25 cellular contexts compared by ENCODE assay signal in the genomic region with DNA sequence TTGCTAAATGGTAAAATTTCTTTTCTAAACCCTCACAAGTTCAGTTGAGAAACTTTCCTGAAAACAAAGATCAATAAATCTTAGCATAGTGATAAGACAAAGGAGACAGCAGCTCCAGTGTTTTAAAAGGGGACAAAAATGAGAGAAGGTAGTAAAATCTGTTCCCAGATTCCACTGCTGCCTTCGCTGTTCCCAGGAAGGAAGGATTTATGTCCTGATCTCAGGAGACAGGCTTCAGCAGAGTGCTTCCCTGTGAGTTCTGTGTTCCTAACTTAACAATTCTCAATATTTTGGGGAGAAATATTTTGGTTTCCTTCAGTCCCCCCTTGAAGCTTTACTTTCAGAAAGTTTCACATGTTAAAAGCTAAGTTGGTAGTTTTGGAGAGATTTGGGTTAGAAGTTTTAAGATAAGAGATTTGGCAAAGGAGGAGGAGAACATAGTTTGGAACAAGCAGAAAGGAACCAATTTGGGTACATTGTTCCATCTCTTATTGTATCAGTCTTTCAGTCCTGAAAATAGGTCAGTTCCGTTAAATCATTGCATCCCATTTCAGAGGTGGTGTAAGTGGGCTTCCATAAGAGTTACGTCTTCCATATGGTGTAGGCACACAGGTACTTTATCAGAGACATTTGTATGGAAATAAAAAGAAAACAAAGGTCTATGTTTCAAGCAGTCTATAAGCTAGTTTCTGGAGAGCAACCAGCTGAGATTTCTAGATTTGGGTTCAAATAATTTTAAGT. TPM values are rescaled to one million over a fixed set of nuclear protein-coding genes. Genes with fewer than 3 reads are reported as not detected.
DNase-seq lines count a peak whose midpoint lies in the region; ATAC-seq, FAIRE-seq and TF ChIP-seq lines count a peak whose summit lies in the region.
"Had no signal": no experiment of that assay in that cellular context is flagged by ENCODE, and none has a peak within 500 bp of the region (broad histone marks: within the 10 kb centered on the region; RNA-seq: fewer than 3 reads in every experiment).

No MANE protein-coding gene starts in this region.

- H3K4ac ChIP-seq in mesenchymal stem cell (ENCODE audit: low read depth in 1 of 2, low read length in 2 of 2), result no peak overlapping the region

- no peak overlapping the region for H3K14ac ChIP-seq in mesenchymal stem cell (ENCODE audit: low read length in 2 of 2)

- no peak overlapping the region for H2AFZ ChIP-seq in mesenchymal stem cell (ENCODE audit: low read depth, low read length)

- no peak overlapping the region for H3K23ac ChIP-seq in mesenchymal stem cell (ENCODE audit: low read length in 2 of 2)

- DNase-seq in activated CD4-positive, alpha-beta memory T cell treated with anti-CD3 and anti-CD28 coated beads for 36 hours, result no peak
- DNase-seq in activated CD4-positive, alpha-beta memory T cell treated with anti-CD3 and anti-CD28 coated beads, Interleukin-2, amount 10 ng/mL, durations not matched to agents 7 days and 5 days, result no peak
- DNase-seq in GM12892 (ENCODE audit: insufficient read length) (no peak), lower lobe of right lung (no peak), endothelial cell (ENCODE audit: low spot score) (no peak), ACHN (no peak), mesenchymal stem cell (no peak)
- DNase-seq in activated CD8-positive, alpha-beta T cell treated with anti-CD3 and anti-CD28 coated beads for 36 hours, result no peak
- DNase-seq: activated CD4-positive, CD25-positive, alpha-beta regulatory T cell; activated effector memory CD4-positive, alpha-beta T cell treated with Interleukin-2 at 50 U/mL for 16 hours; amygdala; CD4-positive, alpha-beta memory T cell; EL; H7; islet precursor cell; left ventricle myocardium inferior; midbrain; naive thymus-derived CD4-positive, alpha-beta T cell; NCI-H1092 treated with DMSO at 0.1 percent for 48 hours; NK-92 treated with Interleukin-12 subunit alpha and Interleukin-12 subunit beta, amount 100 ng/mL, for 24 hours; SHP77 treated with DMSO at 0.1 percent for 48 hours; SW 1271; tibial artery had no signal

- intact Hi-C loops in activated CD4-positive, alpha-beta memory T cell treated with anti-CD3 and anti-CD28 coated beads for 36 hours (cut with micrococcal nuclease), result no loop called here
- intact Hi-C loops in activated CD8-positive, alpha-beta T cell treated with anti-CD3 and anti-CD28 coated beads for 36 hours (cut with micrococcal nuclease), result no loop called here
- intact Hi-C loops in lower lobe of right lung (cut with DNase I), result no loop called here

- no peak overlapping the region for H4K91ac ChIP-seq in mesenchymal stem cell (ENCODE audit: low read length)

- no peaks in the 10 kb centered on the region for H3K27me3 Mint-ChIP-seq in activated CD4-positive, alpha-beta memory T cell treated with anti-CD3 and anti-CD28 coated beads for 36 hours
- peaks cover 2% of the 10 kb centered on the region for H3K27me3 Mint-ChIP-seq in activated CD4-positive, alpha-beta memory T cell treated with anti-CD3 and anti-CD28 coated beads, Interleukin-2, amount 10 ng/mL, durations not matched to agents 7 days and 5 days
- no peaks in the 10 kb centered on the region for H3K27me3 Mint-ChIP-seq in activated CD8-positive, alpha-beta T cell treated with anti-CD3 and anti-CD28 coated beads for 36 hours
- peaks cover 2% of the 10 kb centered on the region for H3K27me3 Mint-ChIP-seq in endothelial cell (ENCODE audit: unreplicated experiment)
- H3K27me3 Mint-ChIP-seq: CD4-positive, alpha-beta memory T cell; IgD-negative memory B cell; naive thymus-derived CD4-positive, alpha-beta T cell had no signal

- ATAC-seq in activated CD8-positive, alpha-beta T cell treated with anti-CD3 and anti-CD28 coated beads for 36 hours, result no peak
- ATAC-seq in lower lobe of right lung, result no peak
- ATAC-seq: A549; naive thymus-derived CD4-positive, alpha-beta T cell had no signal

- peak overlapping the region; percentile 21 for H3K4me3 Mint-ChIP-seq in activated CD4-positive, alpha-beta memory T cell treated with anti-CD3 and anti-CD28 coated beads for 36 hours
- H3K4me3 Mint-ChIP-seq in activated CD4-positive, alpha-beta memory T cell treated with anti-CD3 and anti-CD28 coated beads, Interleukin-2, amount 10 ng/mL, durations not matched to agents 7 days and 5 days, result no peak overlapping the region
- no peak overlapping the region for H3K4me3 Mint-ChIP-seq in activated CD8-positive, alpha-beta T cell treated with anti-CD3 and anti-CD28 coated beads for 36 hours
- H3K4me3 Mint-ChIP-seq in endothelial cell (ENCODE audit: unreplicated experiment), result no peak overlapping the region
- H3K4me3 Mint-ChIP-seq: CD4-positive, alpha-beta memory T cell; naive thymus-derived CD4-positive, alpha-beta T cell had no signal

- H3K27ac Mint-ChIP-seq in activated CD4-positive, alpha-beta memory T cell treated with anti-CD3 and anti-CD28 coated beads for 36 hours, result peak overlapping the region; percentile 59
- no peak overlapping the region for H3K27ac Mint-ChIP-seq in activated CD4-positive, alpha-beta memory T cell treated with anti-CD3 and anti-CD28 coated beads, Interleukin-2, amount 10 ng/mL, durations not matched to agents 7 days and 5 days
- peak overlapping the region; percentile 14 for H3K27ac Mint-ChIP-seq in activated CD8-positive, alpha-beta T cell treated with anti-CD3 and anti-CD28 coated beads for 36 hours
- H3K27ac Mint-ChIP-seq in endothelial cell (ENCODE audit: unreplicated experiment), result no peak overlapping the region

- peak; percentile 38 for FAIRE-seq in GM12892 (lab: Jason Lieb, UNC)
- FAIRE-seq: A549 had no signal

- H2BK120ac ChIP-seq in mesenchymal stem cell (ENCODE audit: low read depth, low read length), result no peak overlapping the region

- H3K9me3 Mint-ChIP-seq in activated CD4-positive, alpha-beta memory T cell treated with anti-CD3 and anti-CD28 coated beads for 36 hours, result peaks cover 18% of the 10 kb centered on the region
- H3K9me3 Mint-ChIP-seq in activated CD4-positive, alpha-beta memory T cell treated with anti-CD3 and anti-CD28 coated beads, Interleukin-2, amount 10 ng/mL, durations not matched to agents 7 days and 5 days, result peaks cover 18% of the 10 kb centered on the region
- H3K9me3 Mint-ChIP-seq in activated CD8-positive, alpha-beta T cell treated with anti-CD3 and anti-CD28 coated beads for 36 hours, result peaks cover 24% of the 10 kb centered on the region
- H3K9me3 Mint-ChIP-seq in endothelial cell (ENCODE audit: unreplicated experiment), result no peaks in the 10 kb centered on the region

- in situ Hi-C loops in ACHN (cut with HindIII; ENCODE audit: low pct_ligation_motif_present, low pct_unique_long_range_greater_than_20kb, low sequenced_read_pairs), result no loop called here

- H3K9me3 ChIP-seq in lower lobe of right lung, result peaks cover 17% of the 10 kb centered on the region
- H3K9me3 ChIP-seq in mesenchymal stem cell (ENCODE audit: control insufficient read depth, low read length), result peaks cover 9% of the 10 kb centered on the region
- H3K9me3 ChIP-seq: A549 had no signal

- H2BK15ac ChIP-seq in mesenchymal stem cell (ENCODE audit: low read depth, poor library complexity, severe bottlenecking), result no peak overlapping the region

- no peaks in the 10 kb centered on the region for H3K79me1 ChIP-seq in mesenchymal stem cell (replicated peaks; ENCODE audit: low read length, poor library complexity, severe bottlenecking)

- CTCF ChIA-PET in activated CD4-positive, alpha-beta memory T cell treated with anti-CD3 and anti-CD28 coated beads for 36 hours (lab: Charles Lee), result interaction anchor here (0.6 to 1.3 kb wide), 3 partner anchors 62 to 375 kb away, joined by 3 to 4 read pairs (median 3); no protein-coding TSS in a partner anchor
- CTCF ChIA-PET in activated CD4-positive, alpha-beta memory T cell treated with anti-CD3 and anti-CD28 coated beads, Interleukin-2, amount 10 ng/mL, durations not matched to agents 7 days and 5 days (lab: Charles Lee), result interaction anchor here (0.9 to 1.9 kb wide), 3 partner anchors 10 to 105 kb away, joined by 3 to 10 read pairs (median 3); no protein-coding TSS in a partner anchor
- CTCF ChIA-PET in activated CD8-positive, alpha-beta T cell treated with anti-CD3 and anti-CD28 coated beads for 36 hours (lab: Charles Lee), result interaction anchor here (0.8 to 2.0 kb wide), 7 partner anchors 8 to 166 kb away, joined by 3 to 9 read pairs (median 5); no protein-coding TSS in a partner anchor

- no peak overlapping the region for H3K18ac ChIP-seq in mesenchymal stem cell (ENCODE audit: low read depth in 1 of 2, low read length in 2 of 2)

- H3K27ac ChIP-seq in lower lobe of right lung, result no peak overlapping the region
- no peak overlapping the region for H3K27ac ChIP-seq in mesenchymal stem cell (ENCODE audit: low read length, poor library complexity, severe bottlenecking)
- H3K27ac ChIP-seq: A549, left ventricle myocardium inferior, tibial artery had no signal

- no peak overlapping the region for H2AK5ac ChIP-seq in mesenchymal stem cell (ENCODE audit: low read length, severe bottlenecking)

- TF ChIP-seq POLR2A in GM12892 (IDR thresholded peaks at IDR 0.05; ENCODE audit: low read depth, low read length), result peak; percentile 85

- H3K4me1 ChIP-seq in lower lobe of right lung (peaks cover 15% of the 10 kb centered on the region), mesenchymal stem cell (ENCODE audit: control insufficient read depth, insufficient read depth, low read depth, low read length) (no peaks in the 10 kb centered on the region)
- H3K4me1 ChIP-seq: A549, tibial artery had no signal

- no peaks in the 10 kb centered on the region for H3K36me3 ChIP-seq in lower lobe of right lung
- peaks cover 0 to 10% of the 10 kb centered on the region in 2 experiments for H3K36me3 ChIP-seq in mesenchymal stem cell (ENCODE audit: control insufficient read depth in 1 of 2, insufficient read depth in 2 of 2, low read depth in 1 of 2, low read length in 2 of 2)
- H3K36me3 ChIP-seq: left ventricle myocardium inferior had no signal

- POLR2A ChIA-PET in activated CD4-positive, alpha-beta memory T cell treated with anti-CD3 and anti-CD28 coated beads for 36 hours (lab: Charles Lee), result interaction anchor here (0.8 to 5.6 kb wide), 15 partner anchors 8 to 136 kb away, joined by 3 to 38 read pairs (median 6); no protein-coding TSS in a partner anchor
- POLR2A ChIA-PET in activated CD4-positive, alpha-beta memory T cell treated with anti-CD3 and anti-CD28 coated beads, Interleukin-2, amount 10 ng/mL, durations not matched to agents 7 days and 5 days (lab: Charles Lee), result interaction anchor here (1.3 to 15.6 kb wide), 13 partner anchors 9 to 189 kb away, joined by 3 to 328 read pairs (median 4); a partner anchor contains a TSS
- POLR2A ChIA-PET in activated CD8-positive, alpha-beta T cell treated with anti-CD3 and anti-CD28 coated beads for 36 hours (lab: Charles Lee), result interaction anchor here (1.0 to 34.4 kb wide), 12 partner anchors 4 to 222 kb away, joined by 3 to 888 read pairs (median 8); a partner anchor contains a TSS

- no peak overlapping the region for H3K9ac ChIP-seq in mesenchymal stem cell (ENCODE audit: low read length)

- no peak for TF ChIP-seq CTCF in activated CD8-positive, alpha-beta T cell treated with anti-CD3 and anti-CD28 coated beads for 36 hours (IDR thresholded peaks at IDR 0.05)
- no peak for TF ChIP-seq CTCF in lower lobe of right lung (IDR thresholded peaks at IDR 0.05)
- no peak for TF ChIP-seq CTCF in endothelial cell (IDR thresholded peaks at IDR 0.05; ENCODE audit: unreplicated experiment)

- H3K4me3 ChIP-seq in lower lobe of right lung, result peak overlapping the region; percentile 18
- no peak overlapping the region for H3K4me3 ChIP-seq in mesenchymal stem cell (ENCODE audit: insufficient read depth in 1 of 2, low read depth in 1 of 2, low read length in 2 of 2)
- H3K4me3 ChIP-seq: A549, left ventricle myocardium inferior, tibial artery had no signal

- H4K8ac ChIP-seq in mesenchymal stem cell (ENCODE audit: low read length), result no peak overlapping the region

- 57% methylated on average over 3 of the region's 3 CpGs for WGBS in mesenchymal stem cell

- no peak overlapping the region for H2BK12ac ChIP-seq in mesenchymal stem cell (ENCODE audit: low read length in 2 of 2)

- H3K4me1 Mint-ChIP-seq in activated CD4-positive, alpha-beta memory T cell treated with anti-CD3 and anti-CD28 coated beads for 36 hours (ENCODE audit: low read depth), result peaks cover 34% of the 10 kb centered on the region
- H3K4me1 Mint-ChIP-seq in activated CD4-positive, alpha-beta memory T cell treated with anti-CD3 and anti-CD28 coated beads, Interleukin-2, amount 10 ng/mL, durations not matched to agents 7 days and 5 days, result peaks cover 33% of the 10 kb centered on the region
- H3K4me1 Mint-ChIP-seq in activated CD8-positive, alpha-beta T cell treated with anti-CD3 and anti-CD28 coated beads for 36 hours (ENCODE audit: low read depth), result peaks cover 41% of the 10 kb centered on the region
- H3K4me1 Mint-ChIP-seq in endothelial cell (ENCODE audit: unreplicated experiment), result peaks cover 16% of the 10 kb centered on the region

- no peak overlapping the region for H3K4me2 ChIP-seq in mesenchymal stem cell (ENCODE audit: low read length, poor library complexity, severe bottlenecking)
- H3K4me2 ChIP-seq: A549 had no signal

- H3K36me3 Mint-ChIP-seq in activated CD4-positive, alpha-beta memory T cell treated with anti-CD3 and anti-CD28 coated beads for 36 hours, result peaks cover 67% of the 10 kb centered on the region
- peaks cover 87% of the 10 kb centered on the region for H3K36me3 Mint-ChIP-seq in activated CD4-positive, alpha-beta memory T cell treated with anti-CD3 and anti-CD28 coated beads, Interleukin-2, amount 10 ng/mL, durations not matched to agents 7 days and 5 days (ENCODE audit: low read depth)
- H3K36me3 Mint-ChIP-seq in activated CD8-positive, alpha-beta T cell treated with anti-CD3 and anti-CD28 coated beads for 36 hours (ENCODE audit: low read depth), result peaks cover 72% of the 10 kb centered on the region
- no peaks in the 10 kb centered on the region for H3K36me3 Mint-ChIP-seq in endothelial cell (ENCODE audit: low read depth, unreplicated experiment)

- H2BK5ac ChIP-seq in mesenchymal stem cell (ENCODE audit: low read depth, low read length, poor library complexity, severe bottlenecking), result no peak overlapping the region

- H3K27me3 ChIP-seq in lower lobe of right lung (ENCODE audit: low read depth), result no peaks in the 10 kb centered on the region
- peaks cover 0 to 5% of the 10 kb centered on the region in 2 experiments for H3K27me3 ChIP-seq in mesenchymal stem cell (ENCODE audit: control insufficient read depth in 1 of 2, insufficient read depth in 1 of 2, low read length in 2 of 2)

RNA-seq across cellular contexts. Expression of a gene that starts 20.8 kb away (rescaled TPM):
- total RNA-seq in activated CD4-positive, alpha-beta memory T cell treated with anti-CD3 and anti-CD28 coated beads for 36 hours, result 100 to 1,000 TPM; 689 to 705 TPM
- 100 to 1,000 TPM; 171 to 178 TPM for total RNA-seq in activated CD4-positive, alpha-beta memory T cell treated with anti-CD3 and anti-CD28 coated beads, Interleukin-2, amount 10 ng/mL, durations not matched to agents 7 days and 5 days
- polyA plus RNA-seq in GM12892 (2012; ENCODE audit: missing spikeins), result 248 TPM
- 100 to 1,000 TPM; 409 to 439 TPM for total RNA-seq in activated CD8-positive, alpha-beta T cell treated with anti-CD3 and anti-CD28 coated beads for 36 hours
- 6.0 TPM for total RNA-seq in lower lobe of right lung
- not detected for total RNA-seq in endothelial cell (ENCODE audit: unreplicated experiment)
- polyA plus RNA-seq in mesenchymal stem cell (2013, experiment 1 of 2), result 0.01 TPM
- polyA plus RNA-seq in mesenchymal stem cell (2013, experiment 2 of 2), result 0.03 TPM

Comparison
In these comparisons a context has a peak if more than half of its experiments do, and no peak if none do; other contexts are left out.
1. H3K27ac Mint-ChIP-seq: peak in activated CD4-positive, alpha-beta memory T cell treated with anti-CD3 and anti-CD28 coated beads for 36 hours (single experiment) and activated CD8-positive, alpha-beta T cell treated with anti-CD3 and anti-CD28 coated beads for 36 hours (single experiment); none in activated CD4-positive, alpha-beta memory T cell treated with anti-CD3 and anti-CD28 coated beads, Interleukin-2, amount 10 ng/mL, durations not matched to agents 7 days and 5 days (single experiment) and endothelial cell (single experiment).
2. RNA of a gene that starts 20.8 kb away (total RNA-seq): 689 to 705 TPM in activated CD4-positive, alpha-beta memory T cell treated with anti-CD3 and anti-CD28 coated beads for 36 hours, 409 to 439 TPM in activated CD8-positive, alpha-beta T cell treated with anti-CD3 and anti-CD28 coated beads for 36 hours and 171 to 178 TPM in activated CD4-positive, alpha-beta memory T cell treated with anti-CD3 and anti-CD28 coated beads, Interleukin-2, amount 10 ng/mL, durations not matched to agents 7 days and 5 days; 6.0 TPM in lower lobe of right lung (single experiment) and not detected in endothelial cell (single experiment); every median in the first group is over 10 times any median in the second.